8 cellular contexts compared by ENCODE assay signal in the genomic region with DNA sequence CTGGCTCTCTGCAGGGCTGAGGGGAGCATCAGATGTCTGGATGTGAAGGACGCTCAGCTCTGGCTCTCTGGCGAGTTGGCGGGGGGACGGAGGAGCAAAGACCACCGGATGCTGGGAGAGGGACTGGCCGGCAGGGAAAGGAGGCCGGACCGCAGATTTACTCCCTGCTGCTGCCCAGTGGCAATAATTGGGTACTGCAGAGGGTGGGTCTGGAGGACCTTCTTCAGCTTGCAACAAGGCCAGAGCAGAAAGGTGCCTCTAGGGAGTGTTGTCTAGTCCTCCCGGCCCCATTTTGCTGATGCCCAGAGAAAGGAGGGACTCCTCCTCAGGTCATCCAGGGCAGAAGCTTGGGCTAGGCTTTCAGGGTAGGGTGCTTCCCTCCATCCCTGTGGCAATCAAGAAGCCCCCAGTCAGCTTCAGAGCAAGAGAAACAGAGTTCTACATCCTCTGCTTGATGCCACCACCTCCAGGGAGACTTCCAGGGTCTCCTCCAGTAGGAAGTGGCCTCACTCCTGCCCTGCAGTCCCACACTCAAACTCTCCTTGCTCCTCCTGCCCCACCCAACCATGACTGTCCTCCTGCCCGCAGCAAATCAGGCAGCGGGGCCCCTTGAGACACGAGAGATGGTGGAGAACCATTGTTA.
DNase-seq lines count a peak whose midpoint lies in the region; ATAC-seq and TF ChIP-seq lines count a peak whose summit lies in the region.

No MANE protein-coding gene starts in this region.

- H3K4me1 Mint-ChIP-seq in stimulated activated naive CD8-positive, alpha-beta T cell treated with anti-CD3 and anti-CD28 coated beads, Interleukin-15, amount 100 ng/mL, for 72 hours, result peaks cover 36% of the 10 kb centered on the region

- TF ChIP-seq CTCF in 22Rv1 (IDR thresholded peaks at IDR 0.05) (peak; percentile 81), GM12801 (IDR thresholded peaks at IDR 0.05; ENCODE audit: extremely low read depth, insufficient read length) (peak; percentile 4)

- H3K4me3 Mint-ChIP-seq in stimulated activated naive CD8-positive, alpha-beta T cell treated with anti-CD3 and anti-CD28 coated beads, Interleukin-15, amount 100 ng/mL, for 72 hours, result no peak overlapping the region

- no peak overlapping the region for H3K27ac ChIP-seq in 22Rv1

- ATAC-seq in activated CD4-positive, CD25-positive, alpha-beta regulatory T cell treated with anti-CD3 and anti-CD28 coated beads, Interleukin-2, amount 50 U/mL, for 24 hours, result peak; percentile 36 to 45
- peak; percentile 51 for ATAC-seq in stimulated activated naive CD8-positive, alpha-beta T cell treated with anti-CD3 and anti-CD28 coated beads, Interleukin-15, amount 100 ng/mL, for 72 hours
- ATAC-seq in HG03354 (IDR thresholded peaks at IDR 0.05; ENCODE audit: poor library complexity, severe bottlenecking, unreplicated experiment), result no peak

- no peak overlapping the region for H3K27ac Mint-ChIP-seq in stimulated activated naive CD8-positive, alpha-beta T cell treated with anti-CD3 and anti-CD28 coated beads, Interleukin-15, amount 100 ng/mL, for 72 hours

- no peaks in the 10 kb centered on the region for H3K9me3 Mint-ChIP-seq in stimulated activated naive CD8-positive, alpha-beta T cell treated with anti-CD3 and anti-CD28 coated beads, Interleukin-15, amount 100 ng/mL, for 72 hours

- DNase-seq in NAMALWA (ENCODE audit: low spot score), result peak; percentile 77
- DNase-seq in ecto neural progenitor cell (ENCODE audit: low spot score), result peak; percentile 89
- DNase-seq in medulla oblongata (ENCODE audit: extremely low spot score), result peak; percentile 72
- peak; percentile 53 to 57 for DNase-seq in stimulated activated naive CD8-positive, alpha-beta T cell treated with anti-CD3 and anti-CD28 coated beads, Interleukin-15, amount 100 ng/mL, for 72 hours

- H3K27me3 Mint-ChIP-seq in stimulated activated naive CD8-positive, alpha-beta T cell treated with anti-CD3 and anti-CD28 coated beads, Interleukin-15, amount 100 ng/mL, for 72 hours, result peaks cover 40% of the 10 kb centered on the region
